ENCODE assay signal across 16 cellular contexts in genomic region chr7:142711196-142711595, GRCh38. TPM values are rescaled to one million over a fixed set of nuclear protein-coding genes. Genes with fewer than 3 reads are reported as not detected.
A peak's percentile ranks its signal among the peaks of the same experiment; 100 is the strongest.
DNase-seq lines count a peak whose midpoint lies in the region; ATAC-seq and TF ChIP-seq lines count a peak whose summit lies in the region.
"Had no signal": no experiment of that assay in that cellular context is flagged by ENCODE, and none has a peak within 500 bp of the region (broad histone marks: within the 10 kb centered on the region; RNA-seq: fewer than 3 reads in every experiment).

No MANE protein-coding gene starts in this region.

- H3K4me1 Mint-ChIP-seq in activated CD8-positive, alpha-beta memory T cell treated with anti-CD3 and anti-CD28 coated beads, Interleukin-2, amount 10 ng/mL, durations not matched to agents 7 days and 5 days, result peaks cover 65% of the 10 kb centered on the region
- peaks cover 58% of the 10 kb centered on the region for H3K4me1 Mint-ChIP-seq in activated T-helper 1 cell treated with anti-CD3 and anti-CD28 coated beads, Interleukin-12 subunit alpha, Interleukin-12 subunit beta, Interleukin-2, Interleukin-4 antibody, amounts not matched to agents 30 ng/mL and 10 ng/mL and 1 ng/mL, durations not matched to agents 14 hours and 24 hours and 36 hours (ENCODE audit: low read depth)
- peaks cover 65 to 79% of the 10 kb centered on the region in 2 donors for H3K4me1 Mint-ChIP-seq in natural killer cell
- H3K4me1 Mint-ChIP-seq: mesothelial cell of epicardium had no signal

- no peaks in the 10 kb centered on the region for H3K36me3 ChIP-seq in A673 (ENCODE audit: insufficient read depth, low read length, poor library complexity, severe bottlenecking)
- no peaks in the 10 kb centered on the region for H3K36me3 ChIP-seq in left ventricle myocardium inferior
- H3K36me3 ChIP-seq in prostate gland, result no peaks in the 10 kb centered on the region

- no peaks in the 10 kb centered on the region for H3K9me3 Mint-ChIP-seq in activated CD8-positive, alpha-beta memory T cell treated with anti-CD3 and anti-CD28 coated beads, Interleukin-2, amount 10 ng/mL, durations not matched to agents 7 days and 5 days (ENCODE audit: low read depth)
- H3K9me3 Mint-ChIP-seq in activated T-helper 1 cell treated with anti-CD3 and anti-CD28 coated beads, Interleukin-12 subunit alpha, Interleukin-12 subunit beta, Interleukin-2, Interleukin-4 antibody, amounts not matched to agents 30 ng/mL and 10 ng/mL and 1 ng/mL, durations not matched to agents 14 hours and 24 hours and 36 hours, result no peaks in the 10 kb centered on the region
- H3K9me3 Mint-ChIP-seq in natural killer cell, result no peaks in the 10 kb centered on the region
- H3K9me3 Mint-ChIP-seq: mesothelial cell of epicardium had no signal

- CTCF ChIA-PET in activated CD8-positive, alpha-beta memory T cell treated with anti-CD3 and anti-CD28 coated beads, Interleukin-2, amount 10 ng/mL, durations not matched to agents 7 days and 5 days (lab: Charles Lee), result no interaction called here
- CTCF ChIA-PET in A673 (lab: Charles Lee), result no interaction called here

- no peaks in the 10 kb centered on the region for H3K9me3 ChIP-seq in A673 (ENCODE audit: low read depth, low read length, poor library complexity, severe bottlenecking)
- H3K9me3 ChIP-seq in left ventricle myocardium inferior (replicated peaks), result no peaks in the 10 kb centered on the region
- H3K9me3 ChIP-seq in prostate gland, result no peaks in the 10 kb centered on the region

- POLR2A ChIA-PET in A673 (lab: Charles Lee; ENCODE audit: low non-redundant PET), result no interaction called here

- H3K27ac Mint-ChIP-seq in activated CD8-positive, alpha-beta memory T cell treated with anti-CD3 and anti-CD28 coated beads, Interleukin-2, amount 10 ng/mL, durations not matched to agents 7 days and 5 days, result peak overlapping the region; percentile 94
- H3K27ac Mint-ChIP-seq in activated T-helper 1 cell treated with anti-CD3 and anti-CD28 coated beads, Interleukin-12 subunit alpha, Interleukin-12 subunit beta, Interleukin-2, Interleukin-4 antibody, amounts not matched to agents 30 ng/mL and 10 ng/mL and 1 ng/mL, durations not matched to agents 14 hours and 24 hours and 36 hours, result peak overlapping the region; percentile 52
- peak overlapping the region; percentile 91 to 92 for H3K27ac Mint-ChIP-seq in natural killer cell
- H3K27ac Mint-ChIP-seq: mesothelial cell of epicardium had no signal

- DNase-seq in activated CD8-positive, alpha-beta memory T cell treated with anti-CD3 and anti-CD28 coated beads, Interleukin-2, amount 10 ng/mL, durations not matched to agents 7 days and 5 days, result peak; percentile 51
- DNase-seq in activated CD8-positive, alpha-beta memory T cell treated with anti-CD3 and anti-CD28 coated beads for 24 hours, result no peak
- DNase-seq in activated T-helper 1 cell treated with anti-CD3 and anti-CD28 coated beads, Interleukin-12 subunit alpha, Interleukin-12 subunit beta, Interleukin-2, Interleukin-4 antibody, amounts not matched to agents 30 ng/mL and 10 ng/mL and 1 ng/mL, durations not matched to agents 14 hours and 24 hours and 36 hours (ENCODE audit: low spot score), result no peak
- DNase-seq in natural killer cell (no peak), A673 (ENCODE audit: low spot score) (no peak), left ventricle myocardium inferior (no peak), prostate gland (ENCODE audit: low spot score) (no peak)
- DNase-seq: NCI-H187, NCI-H226, retina had no signal

- no peaks in the 10 kb centered on the region for H3K4me1 ChIP-seq in A673 (ENCODE audit: insufficient read depth, low read length, poor library complexity, severe bottlenecking)
- H3K4me1 ChIP-seq in left ventricle myocardium inferior, result no peaks in the 10 kb centered on the region
- H3K4me1 ChIP-seq in prostate gland (replicated peaks), result no peaks in the 10 kb centered on the region

- intact Hi-C loops in activated T-helper 1 cell treated with anti-CD3 and anti-CD28 coated beads, Interleukin-12 subunit alpha, Interleukin-12 subunit beta, Interleukin-2, Interleukin-4 antibody, amounts not matched to agents 30 ng/mL and 10 ng/mL and 1 ng/mL, durations not matched to agents 14 hours and 24 hours and 36 hours (cut with micrococcal nuclease), result loop anchor here (2.0 to 5.0 kb wide), 2 partner anchors 44 to 72 kb away; no protein-coding TSS in a partner anchor
- intact Hi-C loops in natural killer cell (cut with micrococcal nuclease) (loop anchor here (1.0 to 5.0 kb wide), 3 partner anchors 39 to 671 kb away; partner anchors contain the start of gene ZYX), A673 (cut with micrococcal nuclease; ENCODE audit: unreplicated experiment) (no loop called here), left ventricle myocardium inferior (cut with micrococcal nuclease) (loop anchor here (5.0 kb wide), 1 partner anchor 71 kb away; no protein-coding TSS in a partner anchor), prostate gland (cut with DNase I) (no loop called here)

- H3K27me3 ChIP-seq in A673 (replicated peaks; ENCODE audit: insufficient read depth, low read depth, low read length, poor library complexity), result peaks cover 19% of the 10 kb centered on the region
- peaks cover 34% of the 10 kb centered on the region for H3K27me3 ChIP-seq in left ventricle myocardium inferior (ENCODE audit: low read depth)
- no peaks in the 10 kb centered on the region for H3K27me3 ChIP-seq in prostate gland (replicated peaks; ENCODE audit: insufficient read depth)
- H3K27me3 ChIP-seq: hepatocyte had no signal

- no peaks in the 10 kb centered on the region for H3K36me3 Mint-ChIP-seq in activated CD8-positive, alpha-beta memory T cell treated with anti-CD3 and anti-CD28 coated beads, Interleukin-2, amount 10 ng/mL, durations not matched to agents 7 days and 5 days
- H3K36me3 Mint-ChIP-seq in activated T-helper 1 cell treated with anti-CD3 and anti-CD28 coated beads, Interleukin-12 subunit alpha, Interleukin-12 subunit beta, Interleukin-2, Interleukin-4 antibody, amounts not matched to agents 30 ng/mL and 10 ng/mL and 1 ng/mL, durations not matched to agents 14 hours and 24 hours and 36 hours (ENCODE audit: low read depth), result no peaks in the 10 kb centered on the region
- no peaks in the 10 kb centered on the region for H3K36me3 Mint-ChIP-seq in natural killer cell
- H3K36me3 Mint-ChIP-seq: mesothelial cell of epicardium had no signal

- 50% methylated on average over 2 of the region's 2 CpGs for WGBS in prostate gland

- H3K4me3 Mint-ChIP-seq in activated CD8-positive, alpha-beta memory T cell treated with anti-CD3 and anti-CD28 coated beads, Interleukin-2, amount 10 ng/mL, durations not matched to agents 7 days and 5 days, result peak overlapping the region; percentile 33
- H3K4me3 Mint-ChIP-seq in activated T-helper 1 cell treated with anti-CD3 and anti-CD28 coated beads, Interleukin-12 subunit alpha, Interleukin-12 subunit beta, Interleukin-2, Interleukin-4 antibody, amounts not matched to agents 30 ng/mL and 10 ng/mL and 1 ng/mL, durations not matched to agents 14 hours and 24 hours and 36 hours, result no peak overlapping the region
- peak overlapping the region; percentile 91 for H3K4me3 Mint-ChIP-seq in natural killer cell
- H3K4me3 Mint-ChIP-seq: mesothelial cell of epicardium had no signal

- H3K27me3 Mint-ChIP-seq in activated CD8-positive, alpha-beta memory T cell treated with anti-CD3 and anti-CD28 coated beads, Interleukin-2, amount 10 ng/mL, durations not matched to agents 7 days and 5 days, result no peaks in the 10 kb centered on the region
- H3K27me3 Mint-ChIP-seq in activated T-helper 1 cell treated with anti-CD3 and anti-CD28 coated beads, Interleukin-12 subunit alpha, Interleukin-12 subunit beta, Interleukin-2, Interleukin-4 antibody, amounts not matched to agents 30 ng/mL and 10 ng/mL and 1 ng/mL, durations not matched to agents 14 hours and 24 hours and 36 hours (ENCODE audit: insufficient read depth), result no peaks in the 10 kb centered on the region
- H3K27me3 Mint-ChIP-seq in natural killer cell (ENCODE audit: low read depth in 2 of 2), result no peaks in the 10 kb centered on the region

- H3K27ac ChIP-seq in A673 (ENCODE audit: low read depth, low read length, poor library complexity, severe bottlenecking) (no peak overlapping the region), left ventricle myocardium inferior (replicated peaks) (no peak overlapping the region), prostate gland (no peak overlapping the region)
- H3K27ac ChIP-seq: hepatocyte had no signal

- no TSS peak for BruUV-seq in A673 (replicated peaks; lab: Mats Ljungman, UMichigan)

- no peak for TF ChIP-seq POLR2A in prostate gland (IDR thresholded peaks at IDR 0.05)

- TF ChIP-seq CTCF in natural killer cell (IDR thresholded peaks at IDR 0.05) (no peak), A673 (conservative IDR thresholded peaks at IDR 0.05; ENCODE audit: low read depth, low read length) (no peak), left ventricle myocardium inferior (IDR thresholded peaks at IDR 0.05; ENCODE audit: borderline replicate concordance) (no peak), prostate gland (IDR thresholded peaks at IDR 0.05) (no peak)

- H3K4me3 ChIP-seq in A673 (ENCODE audit: low read depth, low read length, poor library complexity, severe bottlenecking) (no peak overlapping the region), left ventricle myocardium inferior (no peak overlapping the region), prostate gland (no peak overlapping the region)
- H3K4me3 ChIP-seq: hepatocyte had no signal

- peak; percentile 59 for ATAC-seq in activated CD8-positive, alpha-beta memory T cell treated with anti-CD3 and anti-CD28 coated beads, Interleukin-2, amount 10 ng/mL, durations not matched to agents 7 days and 5 days
- ATAC-seq in GM18868 (IDR thresholded peaks at IDR 0.05; ENCODE audit: unreplicated experiment), result peak; percentile 39
- peak in 1 of 3 donors; percentile 37 for ATAC-seq in natural killer cell
- ATAC-seq: Right ventricle myocardium inferior had no signal

RNA-seq across cellular contexts. Expression of gene PRSS1, which starts 38.1 kb away (rescaled TPM):
- not detected for total RNA-seq in activated CD8-positive, alpha-beta memory T cell treated with anti-CD3 and anti-CD28 coated beads, Interleukin-2, amount 10 ng/mL, durations not matched to agents 7 days and 5 days
- not detected in 2 replicates for total RNA-seq in activated T-helper 1 cell treated with anti-CD3 and anti-CD28 coated beads, Interleukin-12 subunit alpha, Interleukin-12 subunit beta, Interleukin-2, Interleukin-4 antibody, amounts not matched to agents 30 ng/mL and 10 ng/mL and 1 ng/mL, durations not matched to agents 14 hours and 24 hours and 36 hours
- total RNA-seq in natural killer cell (not detected), A673 (2021) (not detected in 2 replicates), left ventricle myocardium inferior (not detected), prostate gland (not detected)
- total RNA-seq: chondrocyte, mesothelial cell of epicardium, Right ventricle myocardium inferior, urinary bladder had no signal

RNA-seq across cellular contexts. Expression of gene PRSS2, which starts 59.6 kb away (rescaled TPM):
- not detected for total RNA-seq in activated CD8-positive, alpha-beta memory T cell treated with anti-CD3 and anti-CD28 coated beads, Interleukin-2, amount 10 ng/mL, durations not matched to agents 7 days and 5 days
- not detected in 2 replicates for total RNA-seq in activated T-helper 1 cell treated with anti-CD3 and anti-CD28 coated beads, Interleukin-12 subunit alpha, Interleukin-12 subunit beta, Interleukin-2, Interleukin-4 antibody, amounts not matched to agents 30 ng/mL and 10 ng/mL and 1 ng/mL, durations not matched to agents 14 hours and 24 hours and 36 hours
- not detected for total RNA-seq in natural killer cell
- total RNA-seq in A673 (2021), result not detected in 2 replicates
- not detected for total RNA-seq in left ventricle myocardium inferior
- not detected for total RNA-seq in prostate gland
- total RNA-seq: chondrocyte, mesothelial cell of epicardium, Right ventricle myocardium inferior, urinary bladder had no signal

Comparison
In these comparisons a context has a peak if more than half of its experiments do, and no peak if none do; other contexts are left out.
1. intact Hi-C loops: an anchor here in activated T-helper 1 cell treated with anti-CD3 and anti-CD28 coated beads, Interleukin-12 subunit alpha, Interleukin-12 subunit beta, Interleukin-2, Interleukin-4 antibody, amounts not matched to agents 30 ng/mL and 10 ng/mL and 1 ng/mL, durations not matched to agents 14 hours and 24 hours and 36 hours (2.0 to 5.0 kb wide), natural killer cell (1.0 to 5.0 kb wide) and left ventricle myocardium inferior (5.0 kb wide); none called in A673 and prostate gland.